8 cellular contexts compared by ENCODE assay signal in the genomic region with DNA sequence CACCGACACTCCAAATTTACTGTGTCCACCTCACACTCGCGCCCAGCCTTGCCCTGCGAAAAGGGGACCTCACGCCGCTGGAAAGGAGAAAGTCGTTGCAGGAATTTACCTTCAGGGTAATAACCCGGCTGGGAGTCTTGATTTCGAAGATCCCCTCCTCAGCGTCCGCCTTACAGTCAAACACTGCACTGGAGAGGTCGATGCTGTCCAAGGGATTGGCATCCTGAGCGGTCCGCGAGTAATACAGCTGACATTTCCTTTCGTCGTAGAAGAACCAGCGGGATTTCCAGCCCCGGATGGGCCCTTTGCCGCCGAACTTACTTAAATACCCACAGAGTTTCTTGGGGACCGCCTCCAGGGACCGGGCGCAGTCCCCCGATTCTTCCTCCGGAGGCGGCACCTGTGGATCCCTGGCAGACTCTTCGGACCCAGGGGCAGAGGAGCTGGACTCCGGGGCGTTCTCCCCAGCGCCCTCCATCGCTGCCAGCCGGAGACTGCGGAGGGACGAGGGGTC. TPM values are rescaled to one million over a fixed set of nuclear protein-coding genes. Genes with fewer than 3 reads are reported as not detected.
DNase-seq lines count a peak whose midpoint lies in the region; ATAC-seq lines count a peak whose summit lies in the region.

No MANE protein-coding gene starts in this region.

- H3K4me3 Mint-ChIP-seq in natural killer cell treated with Interleukin-12 subunit alpha and Interleukin-12 subunit beta and Interleukin-15 and Interleukin-18, amount 100 ng/mL, for 72 hours = peak overlapping the region; percentile 98

- no peaks in the 10 kb centered on the region for H3K9me3 ChIP-seq in SK-N-MC (ENCODE audit: low read depth, low read length)
- H3K9me3 ChIP-seq in esophagus (ENCODE audit: control insufficient read depth in 2 of 2, insufficient read depth in 1 of 2, low read depth in 1 of 2, low read length in 1 of 2) = no peaks in the 10 kb centered on the region

- H3K27ac ChIP-seq in SK-N-MC (no peak overlapping the region), esophagus (ENCODE audit: low read depth in 2 of 2, low read length in 1 of 2) (peak overlapping the region; percentile 74 to 99)

- H3K9me3 Mint-ChIP-seq in natural killer cell treated with Interleukin-12 subunit alpha and Interleukin-12 subunit beta and Interleukin-15 and Interleukin-18, amount 100 ng/mL, for 72 hours = no peaks in the 10 kb centered on the region

- H3K4me3 ChIP-seq in SK-N-MC (peak overlapping the region; percentile 99), esophagus (ENCODE audit: low read depth in 1 of 2, low read length in 2 of 2) (peak overlapping the region; percentile 74 to 76)

- no peaks in the 10 kb centered on the region for H3K36me3 Mint-ChIP-seq in natural killer cell treated with Interleukin-12 subunit alpha and Interleukin-12 subunit beta and Interleukin-15 and Interleukin-18, amount 100 ng/mL, for 72 hours

- H3K36me3 ChIP-seq in SK-N-MC (ENCODE audit: insufficient read depth, low read length) (no peaks in the 10 kb centered on the region), esophagus (ENCODE audit: control insufficient read depth in 2 of 2, insufficient read depth in 2 of 2, low read length in 1 of 2) (peaks cover 0 to 7% of the 10 kb centered on the region in 2 donors)

- 0 to 2% methylated on average over 34 to 35 of the region's 35 CpGs for WGBS in esophagus, 2 donors

- H3K27me3 ChIP-seq in esophagus (ENCODE audit: control insufficient read depth in 1 of 2, insufficient read depth in 2 of 2, low read length in 2 of 2) = no peaks in the 10 kb centered on the region

- peak; percentile 6 for DNase-seq in stimulated activated CD4-positive, alpha-beta T cell treated with anti-CD3 and anti-CD28 coated beads, Interleukin-2, amount 100 ng/mL, for 4 hours (ENCODE audit: low read depth)
- DNase-seq in stimulated activated CD4-positive, alpha-beta T cell treated with anti-CD3 and anti-CD28 coated beads, Interleukin-4, amount 100 ng/mL, for 4 hours = no peak
- DNase-seq in SK-N-MC (ENCODE audit: low read depth, low spot score) = no peak
- peak; percentile 63 for DNase-seq in natural killer cell treated with Interleukin-12 subunit alpha and Interleukin-12 subunit beta and Interleukin-15 and Interleukin-18, amount 100 ng/mL, for 72 hours (ENCODE audit: low spot score)
- no peak for DNase-seq in NOMO-1 (lab: John Stamatoyannopoulos, UW; ENCODE audit: unreplicated experiment in 2 of 2)

- H3K9ac ChIP-seq in SK-N-MC (ENCODE audit: insufficient read length) = peak overlapping the region; percentile 58

- peaks cover 24 to 25% of the 10 kb centered on the region in 2 donors for H3K4me1 Mint-ChIP-seq in natural killer cell treated with Interleukin-12 subunit alpha and Interleukin-12 subunit beta and Interleukin-15 and Interleukin-18, amount 100 ng/mL, for 72 hours (ENCODE audit: low read depth in 2 of 2)

- H3K4me1 ChIP-seq in esophagus (ENCODE audit: control insufficient read depth in 2 of 2, insufficient read depth in 2 of 2, low read length in 1 of 2) = peaks cover 0 to 27% of the 10 kb centered on the region in 2 donors

- H3K27ac Mint-ChIP-seq in natural killer cell treated with Interleukin-12 subunit alpha and Interleukin-12 subunit beta and Interleukin-15 and Interleukin-18, amount 100 ng/mL, for 72 hours = peak overlapping the region; percentile 88 to 97

- ATAC-seq in HG02938 (IDR thresholded peaks at IDR 0.05; ENCODE audit: unreplicated experiment) = peak; percentile 19
- ATAC-seq in natural killer cell treated with Interleukin-12 subunit alpha and Interleukin-12 subunit beta and Interleukin-15 and Interleukin-18, amount 100 ng/mL, for 72 hours = peak; percentile 12 to 22
- ATAC-seq in HG02642 (IDR thresholded peaks at IDR 0.05; ENCODE audit: poor library complexity, unreplicated experiment) = no peak

- H3K27me3 Mint-ChIP-seq in natural killer cell treated with Interleukin-12 subunit alpha and Interleukin-12 subunit beta and Interleukin-15 and Interleukin-18, amount 100 ng/mL, for 72 hours = no peaks in the 10 kb centered on the region

RNA-seq across cellular contexts. Expression of gene TBC1D2, which starts 0.3 kb away (rescaled TPM):
- polyA plus RNA-seq in esophagus = 10 to 100 TPM; 16.2 to 33.9 TPM
- 1 to 10 TPM; 3.9 to 4.2 TPM for total RNA-seq in natural killer cell treated with Interleukin-12 subunit alpha and Interleukin-12 subunit beta and Interleukin-15 and Interleukin-18, amount 100 ng/mL, for 72 hours

Comparison
In these comparisons a context has a peak if more than half of its experiments do, and no peak if none do; other contexts are left out.
1. DNase-seq: peak in stimulated activated CD4-positive, alpha-beta T cell treated with anti-CD3 and anti-CD28 coated beads, Interleukin-2, amount 100 ng/mL, for 4 hours (single experiment) and natural killer cell treated with Interleukin-12 subunit alpha and Interleukin-12 subunit beta and Interleukin-15 and Interleukin-18, amount 100 ng/mL, for 72 hours (single experiment); none in stimulated activated CD4-positive, alpha-beta T cell treated with anti-CD3 and anti-CD28 coated beads, Interleukin-4, amount 100 ng/mL, for 4 hours (0 of 2), SK-N-MC (single experiment) and NOMO-1 (0 of 2).